In the genomic region with DNA sequence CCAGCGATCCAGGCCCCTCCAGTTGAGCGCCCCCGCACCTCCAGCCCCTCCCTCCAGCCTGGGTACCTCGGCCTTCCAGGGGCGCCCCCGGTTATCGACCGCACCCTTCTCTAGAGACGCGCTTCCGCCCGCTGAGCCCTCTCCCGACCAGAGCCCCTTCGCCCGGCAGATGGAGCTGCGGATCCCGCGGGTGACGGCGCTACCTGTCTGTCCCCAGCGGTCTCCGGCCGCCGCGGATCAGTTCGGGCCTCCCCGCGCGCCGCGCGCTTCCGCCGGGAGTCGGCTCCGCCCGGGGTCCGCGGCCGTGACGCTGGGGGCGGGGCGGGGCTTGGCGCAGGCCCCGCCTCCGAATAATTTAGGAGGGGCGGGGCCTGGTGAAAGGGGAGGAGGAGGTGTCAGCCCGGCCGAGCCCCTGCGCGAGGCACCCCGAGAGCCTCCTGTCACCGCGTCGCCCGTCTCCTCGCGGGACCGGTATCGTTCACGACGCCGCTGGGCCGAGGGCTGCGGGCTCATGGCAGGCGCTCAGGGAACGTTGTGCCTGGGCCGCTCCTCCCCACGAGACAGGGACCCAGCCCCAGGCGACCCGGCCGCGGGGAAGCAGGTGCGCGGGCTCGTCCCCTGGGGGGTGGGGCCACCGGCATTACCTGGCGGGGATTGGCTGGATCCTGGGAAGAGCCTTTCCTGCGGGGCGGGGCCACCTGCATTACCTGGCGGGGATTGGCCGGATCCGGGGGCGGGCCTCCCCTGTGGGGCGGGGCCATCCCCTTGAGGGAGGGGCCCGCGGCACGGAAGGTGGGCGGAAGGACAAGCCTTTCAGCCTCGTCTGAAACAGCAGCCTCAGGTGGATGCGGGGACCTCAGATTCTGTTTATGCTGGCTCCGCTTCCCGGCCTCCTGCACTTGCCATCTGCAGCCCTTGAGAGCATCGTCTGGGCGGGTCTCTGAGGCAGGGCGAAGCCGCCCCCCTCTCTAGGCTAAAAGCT, we compare ENCODE assay signal across 1 cellular context.
TF ChIP-seq lines count a peak whose summit lies in the region.

A gene with protein sequence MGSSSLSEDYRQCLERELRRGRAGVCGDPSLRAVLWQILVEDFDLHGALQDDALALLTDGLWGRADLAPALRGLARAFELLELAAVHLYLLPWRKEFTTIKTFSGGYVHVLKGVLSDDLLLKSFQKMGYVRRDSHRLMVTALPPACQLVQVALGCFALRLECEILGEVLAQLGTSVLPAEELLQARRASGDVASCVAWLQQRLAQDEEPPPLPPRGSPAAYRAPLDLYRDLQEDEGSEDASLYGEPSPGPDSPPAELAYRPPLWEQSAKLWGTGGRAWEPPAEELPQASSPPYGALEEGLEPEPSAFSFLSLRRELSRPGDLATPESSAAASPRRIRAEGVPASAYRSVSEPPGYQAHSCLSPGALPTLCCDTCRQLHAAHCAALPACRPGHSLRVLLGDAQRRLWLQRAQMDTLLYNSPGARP (minus strand): TSS at position 281 of the 982 bp plus-strand sequence. CDS start 473 bp downstream, outside the sequence.

TF ChIP-seq in GM12878, 131 proteins besides CTCF, POLR2A, EP300 and RAD21 (continued from another document):
- TF ChIP-seq NFYA (IDR thresholded peaks at IDR 0.05; ENCODE audit: borderline replicate concordance, low read depth, low read length) = no peak
- no peak for TF ChIP-seq ZNF274 (IDR thresholded peaks at IDR 0.05; ENCODE audit: insufficient read depth, insufficient read length)
- TF ChIP-seq, protein P1, sequence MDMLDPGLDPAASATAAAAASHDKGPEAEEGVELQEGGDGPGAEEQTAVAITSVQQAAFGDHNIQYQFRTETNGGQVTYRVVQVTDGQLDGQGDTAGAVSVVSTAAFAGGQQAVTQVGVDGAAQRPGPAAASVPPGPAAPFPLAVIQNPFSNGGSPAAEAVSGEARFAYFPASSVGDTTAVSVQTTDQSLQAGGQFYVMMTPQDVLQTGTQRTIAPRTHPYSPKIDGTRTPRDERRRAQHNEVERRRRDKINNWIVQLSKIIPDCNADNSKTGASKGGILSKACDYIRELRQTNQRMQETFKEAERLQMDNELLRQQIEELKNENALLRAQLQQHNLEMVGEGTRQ (IDR thresholded peaks at IDR 0.05; ENCODE audit: borderline replicate concordance, low read depth, low read length) = no peak
- TF ChIP-seq ZZZ3 (IDR thresholded peaks at IDR 0.05; ENCODE audit: control insufficient read depth, insufficient read length, low read depth) = no peak
- TF ChIP-seq, protein P2, sequence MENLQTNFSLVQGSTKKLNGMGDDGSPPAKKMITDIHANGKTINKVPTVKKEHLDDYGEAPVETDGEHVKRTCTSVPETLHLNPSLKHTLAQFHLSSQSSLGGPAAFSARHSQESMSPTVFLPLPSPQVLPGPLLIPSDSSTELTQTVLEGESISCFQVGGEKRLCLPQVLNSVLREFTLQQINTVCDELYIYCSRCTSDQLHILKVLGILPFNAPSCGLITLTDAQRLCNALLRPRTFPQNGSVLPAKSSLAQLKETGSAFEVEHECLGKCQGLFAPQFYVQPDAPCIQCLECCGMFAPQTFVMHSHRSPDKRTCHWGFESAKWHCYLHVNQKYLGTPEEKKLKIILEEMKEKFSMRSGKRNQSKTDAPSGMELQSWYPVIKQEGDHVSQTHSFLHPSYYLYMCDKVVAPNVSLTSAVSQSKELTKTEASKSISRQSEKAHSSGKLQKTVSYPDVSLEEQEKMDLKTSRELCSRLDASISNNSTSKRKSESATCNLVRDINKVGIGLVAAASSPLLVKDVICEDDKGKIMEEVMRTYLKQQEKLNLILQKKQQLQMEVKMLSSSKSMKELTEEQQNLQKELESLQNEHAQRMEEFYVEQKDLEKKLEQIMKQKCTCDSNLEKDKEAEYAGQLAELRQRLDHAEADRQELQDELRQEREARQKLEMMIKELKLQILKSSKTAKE (IDR thresholded peaks at IDR 0.05; ENCODE audit: low read depth, poor library complexity, severe bottlenecking) = no peak
- no peak for TF ChIP-seq POLR2AphosphoS2 (IDR thresholded peaks at IDR 0.05; ENCODE audit: low read depth, low read length)
- TF ChIP-seq, protein P3, sequence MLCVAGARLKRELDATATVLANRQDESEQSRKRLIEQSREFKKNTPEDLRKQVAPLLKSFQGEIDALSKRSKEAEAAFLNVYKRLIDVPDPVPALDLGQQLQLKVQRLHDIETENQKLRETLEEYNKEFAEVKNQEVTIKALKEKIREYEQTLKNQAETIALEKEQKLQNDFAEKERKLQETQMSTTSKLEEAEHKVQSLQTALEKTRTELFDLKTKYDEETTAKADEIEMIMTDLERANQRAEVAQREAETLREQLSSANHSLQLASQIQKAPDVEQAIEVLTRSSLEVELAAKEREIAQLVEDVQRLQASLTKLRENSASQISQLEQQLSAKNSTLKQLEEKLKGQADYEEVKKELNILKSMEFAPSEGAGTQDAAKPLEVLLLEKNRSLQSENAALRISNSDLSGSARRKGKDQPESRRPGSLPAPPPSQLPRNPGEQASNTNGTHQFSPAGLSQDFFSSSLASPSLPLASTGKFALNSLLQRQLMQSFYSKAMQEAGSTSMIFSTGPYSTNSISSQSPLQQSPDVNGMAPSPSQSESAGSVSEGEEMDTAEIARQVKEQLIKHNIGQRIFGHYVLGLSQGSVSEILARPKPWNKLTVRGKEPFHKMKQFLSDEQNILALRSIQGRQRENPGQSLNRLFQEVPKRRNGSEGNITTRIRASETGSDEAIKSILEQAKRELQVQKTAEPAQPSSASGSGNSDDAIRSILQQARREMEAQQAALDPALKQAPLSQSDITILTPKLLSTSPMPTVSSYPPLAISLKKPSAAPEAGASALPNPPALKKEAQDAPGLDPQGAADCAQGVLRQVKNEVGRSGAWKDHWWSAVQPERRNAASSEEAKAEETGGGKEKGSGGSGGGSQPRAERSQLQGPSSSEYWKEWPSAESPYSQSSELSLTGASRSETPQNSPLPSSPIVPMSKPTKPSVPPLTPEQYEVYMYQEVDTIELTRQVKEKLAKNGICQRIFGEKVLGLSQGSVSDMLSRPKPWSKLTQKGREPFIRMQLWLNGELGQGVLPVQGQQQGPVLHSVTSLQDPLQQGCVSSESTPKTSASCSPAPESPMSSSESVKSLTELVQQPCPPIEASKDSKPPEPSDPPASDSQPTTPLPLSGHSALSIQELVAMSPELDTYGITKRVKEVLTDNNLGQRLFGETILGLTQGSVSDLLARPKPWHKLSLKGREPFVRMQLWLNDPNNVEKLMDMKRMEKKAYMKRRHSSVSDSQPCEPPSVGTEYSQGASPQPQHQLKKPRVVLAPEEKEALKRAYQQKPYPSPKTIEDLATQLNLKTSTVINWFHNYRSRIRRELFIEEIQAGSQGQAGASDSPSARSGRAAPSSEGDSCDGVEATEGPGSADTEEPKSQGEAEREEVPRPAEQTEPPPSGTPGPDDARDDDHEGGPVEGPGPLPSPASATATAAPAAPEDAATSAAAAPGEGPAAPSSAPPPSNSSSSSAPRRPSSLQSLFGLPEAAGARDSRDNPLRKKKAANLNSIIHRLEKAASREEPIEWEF (IDR thresholded peaks at IDR 0.05; ENCODE audit: insufficient replicate concordance, low read depth, low read length) = no peak
- TF ChIP-seq SMAD1 (IDR thresholded peaks at IDR 0.05; ENCODE audit: low read depth, partially characterized antibody) = no peak
- TF ChIP-seq, protein P4, sequence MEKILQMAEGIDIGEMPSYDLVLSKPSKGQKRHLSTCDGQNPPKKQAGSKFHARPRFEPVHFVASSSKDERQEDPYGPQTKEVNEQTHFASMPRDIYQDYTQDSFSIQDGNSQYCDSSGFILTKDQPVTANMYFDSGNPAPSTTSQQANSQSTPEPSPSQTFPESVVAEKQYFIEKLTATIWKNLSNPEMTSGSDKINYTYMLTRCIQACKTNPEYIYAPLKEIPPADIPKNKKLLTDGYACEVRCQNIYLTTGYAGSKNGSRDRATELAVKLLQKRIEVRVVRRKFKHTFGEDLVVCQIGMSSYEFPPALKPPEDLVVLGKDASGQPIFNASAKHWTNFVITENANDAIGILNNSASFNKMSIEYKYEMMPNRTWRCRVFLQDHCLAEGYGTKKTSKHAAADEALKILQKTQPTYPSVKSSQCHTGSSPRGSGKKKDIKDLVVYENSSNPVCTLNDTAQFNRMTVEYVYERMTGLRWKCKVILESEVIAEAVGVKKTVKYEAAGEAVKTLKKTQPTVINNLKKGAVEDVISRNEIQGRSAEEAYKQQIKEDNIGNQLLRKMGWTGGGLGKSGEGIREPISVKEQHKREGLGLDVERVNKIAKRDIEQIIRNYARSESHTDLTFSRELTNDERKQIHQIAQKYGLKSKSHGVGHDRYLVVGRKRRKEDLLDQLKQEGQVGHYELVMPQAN (conservative IDR thresholded peaks at IDR 0.05) = peak; percentile 67; the same call in 1 of the 2 replicates
- peak; percentile 81 for TF ChIP-seq SP1 (IDR thresholded peaks at IDR 0.05; ENCODE audit: low read depth, low read length)
- TF ChIP-seq, protein P5, sequence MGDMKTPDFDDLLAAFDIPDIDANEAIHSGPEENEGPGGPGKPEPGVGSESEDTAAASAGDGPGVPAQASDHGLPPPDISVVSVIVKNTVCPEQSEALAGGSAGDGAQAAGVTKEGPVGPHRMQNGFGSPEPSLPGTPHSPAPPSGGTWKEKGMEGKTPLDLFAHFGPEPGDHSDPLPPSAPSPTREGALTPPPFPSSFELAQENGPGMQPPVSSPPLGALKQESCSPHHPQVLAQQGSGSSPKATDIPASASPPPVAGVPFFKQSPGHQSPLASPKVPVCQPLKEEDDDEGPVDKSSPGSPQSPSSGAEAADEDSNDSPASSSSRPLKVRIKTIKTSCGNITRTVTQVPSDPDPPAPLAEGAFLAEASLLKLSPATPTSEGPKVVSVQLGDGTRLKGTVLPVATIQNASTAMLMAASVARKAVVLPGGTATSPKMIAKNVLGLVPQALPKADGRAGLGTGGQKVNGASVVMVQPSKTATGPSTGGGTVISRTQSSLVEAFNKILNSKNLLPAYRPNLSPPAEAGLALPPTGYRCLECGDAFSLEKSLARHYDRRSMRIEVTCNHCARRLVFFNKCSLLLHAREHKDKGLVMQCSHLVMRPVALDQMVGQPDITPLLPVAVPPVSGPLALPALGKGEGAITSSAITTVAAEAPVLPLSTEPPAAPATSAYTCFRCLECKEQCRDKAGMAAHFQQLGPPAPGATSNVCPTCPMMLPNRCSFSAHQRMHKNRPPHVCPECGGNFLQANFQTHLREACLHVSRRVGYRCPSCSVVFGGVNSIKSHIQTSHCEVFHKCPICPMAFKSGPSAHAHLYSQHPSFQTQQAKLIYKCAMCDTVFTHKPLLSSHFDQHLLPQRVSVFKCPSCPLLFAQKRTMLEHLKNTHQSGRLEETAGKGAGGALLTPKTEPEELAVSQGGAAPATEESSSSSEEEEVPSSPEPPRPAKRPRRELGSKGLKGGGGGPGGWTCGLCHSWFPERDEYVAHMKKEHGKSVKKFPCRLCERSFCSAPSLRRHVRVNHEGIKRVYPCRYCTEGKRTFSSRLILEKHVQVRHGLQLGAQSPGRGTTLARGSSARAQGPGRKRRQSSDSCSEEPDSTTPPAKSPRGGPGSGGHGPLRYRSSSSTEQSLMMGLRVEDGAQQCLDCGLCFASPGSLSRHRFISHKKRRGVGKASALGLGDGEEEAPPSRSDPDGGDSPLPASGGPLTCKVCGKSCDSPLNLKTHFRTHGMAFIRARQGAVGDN (IDR thresholded peaks at IDR 0.05) = peak; percentile 57; the same call in 1 of the 2 replicates
- TF ChIP-seq, protein P6, sequence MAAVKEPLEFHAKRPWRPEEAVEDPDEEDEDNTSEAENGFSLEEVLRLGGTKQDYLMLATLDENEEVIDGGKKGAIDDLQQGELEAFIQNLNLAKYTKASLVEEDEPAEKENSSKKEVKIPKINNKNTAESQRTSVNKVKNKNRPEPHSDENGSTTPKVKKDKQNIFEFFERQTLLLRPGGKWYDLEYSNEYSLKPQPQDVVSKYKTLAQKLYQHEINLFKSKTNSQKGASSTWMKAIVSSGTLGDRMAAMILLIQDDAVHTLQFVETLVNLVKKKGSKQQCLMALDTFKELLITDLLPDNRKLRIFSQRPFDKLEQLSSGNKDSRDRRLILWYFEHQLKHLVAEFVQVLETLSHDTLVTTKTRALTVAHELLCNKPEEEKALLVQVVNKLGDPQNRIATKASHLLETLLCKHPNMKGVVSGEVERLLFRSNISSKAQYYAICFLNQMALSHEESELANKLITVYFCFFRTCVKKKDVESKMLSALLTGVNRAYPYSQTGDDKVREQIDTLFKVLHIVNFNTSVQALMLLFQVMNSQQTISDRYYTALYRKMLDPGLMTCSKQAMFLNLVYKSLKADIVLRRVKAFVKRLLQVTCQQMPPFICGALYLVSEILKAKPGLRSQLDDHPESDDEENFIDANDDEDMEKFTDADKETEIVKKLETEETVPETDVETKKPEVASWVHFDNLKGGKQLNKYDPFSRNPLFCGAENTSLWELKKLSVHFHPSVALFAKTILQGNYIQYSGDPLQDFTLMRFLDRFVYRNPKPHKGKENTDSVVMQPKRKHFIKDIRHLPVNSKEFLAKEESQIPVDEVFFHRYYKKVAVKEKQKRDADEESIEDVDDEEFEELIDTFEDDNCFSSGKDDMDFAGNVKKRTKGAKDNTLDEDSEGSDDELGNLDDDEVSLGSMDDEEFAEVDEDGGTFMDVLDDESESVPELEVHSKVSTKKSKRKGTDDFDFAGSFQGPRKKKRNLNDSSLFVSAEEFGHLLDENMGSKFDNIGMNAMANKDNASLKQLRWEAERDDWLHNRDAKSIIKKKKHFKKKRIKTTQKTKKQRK (IDR thresholded peaks at IDR 0.05; ENCODE audit: low read depth, low read length) = no peak
- TF ChIP-seq NR2C2 (IDR thresholded peaks at IDR 0.05; ENCODE audit: borderline replicate concordance, control insufficient read depth, insufficient read length, low read depth) = no peak
- no peak; the same call in 1 of the 2 replicates for TF ChIP-seq TAF1 (IDR thresholded peaks at IDR 0.05; ENCODE audit: borderline replicate concordance, low read depth, low read length)
- TF ChIP-seq BCL11A (IDR thresholded peaks at IDR 0.05; ENCODE audit: low read depth, low read length) = no peak
- peak in 1 of 2 experiments; percentile 82; a peak in 2 of 3 replicates for TF ChIP-seq EGR1 (IDR thresholded peaks at IDR 0.05; ENCODE audit: borderline replicate concordance in 1 of 2, low read depth in 2 of 2, low read length in 2 of 2)
- no peak for TF ChIP-seq ASH2L (IDR thresholded peaks at IDR 0.05; ENCODE audit: borderline replicate concordance, low read depth)
- 0 out of 2 replicates have a peak, but pooled peaks have one; percentile 28 for TF ChIP-seq SMARCA5 (IDR thresholded peaks at IDR 0.05)
